8 cellular contexts compared by ENCODE assay signal in genomic region chr2:227479865-227480475, GRCh38. TPM values are rescaled to one million over a fixed set of nuclear protein-coding genes. Genes with fewer than 3 reads are reported as not detected.
DNase-seq lines count a peak whose midpoint lies in the region; ATAC-seq, FAIRE-seq and TF ChIP-seq lines count a peak whose summit lies in the region.

No MANE protein-coding gene starts in this region.

- peak in 2 of 3 experiments; percentile 16 to 41 for TF ChIP-seq CTCF in ascending aorta (IDR thresholded peaks at IDR 0.05)

- H3K36me3 ChIP-seq in ascending aorta = no peaks in the 10 kb centered on the region

- intact Hi-C loops in ascending aorta (cut with DNase I) = loop anchor here (10.0 kb wide), 1 partner anchor 395 kb away; the partner anchor contains the start of gene DAW1

- H3K9me3 ChIP-seq in ascending aorta = no peaks in the 10 kb centered on the region

- DNase-seq in AG20443 (ENCODE audit: low spot score) (peak; percentile 38), HTR-8/SVneo (ENCODE audit: insufficient read length, low spot score) (peak; percentile 37), ascending aorta (ENCODE audit: low spot score in 2 of 2) (no peak), midbrain (lab: John Stamatoyannopoulos, UW) (peak; percentile 26), NCI-H187 (lab: John Stamatoyannopoulos, UW) (no peak), amniotic stem cell (lab: John Stamatoyannopoulos, UW) (no peak)

- no peak for FAIRE-seq in HTR-8/SVneo (lab: Jason Lieb, UNC)

- H3K27ac ChIP-seq in ascending aorta = no peak overlapping the region

- H3K4me1 ChIP-seq in ascending aorta = peaks cover 0 to 22% of the 10 kb centered on the region in 2 donors

- H3K27me3 ChIP-seq in ascending aorta = no peaks in the 10 kb centered on the region

- ATAC-seq in GM18519 (IDR thresholded peaks at IDR 0.05; ENCODE audit: low FRiP score, unreplicated experiment) (peak; percentile 27), HG02678 (IDR thresholded peaks at IDR 0.05; ENCODE audit: unreplicated experiment) (no peak)

- no peak overlapping the region for H3K4me3 ChIP-seq in ascending aorta

RNA-seq across cellular contexts. Expression of gene AGFG1, which starts 8.0 kb away (rescaled TPM):
- 25.5 TPM for total RNA-seq in ascending aorta

Comparison
In these comparisons a context has a peak if more than half of its experiments do, and no peak if none do; other contexts are left out.
1. DNase-seq: peak in AG20443 (single experiment), HTR-8/SVneo (single experiment) and midbrain (single experiment); none in ascending aorta (0 of 2), NCI-H187 (0 of 2) and amniotic stem cell (single experiment).